In genomic region chr3:197700095-197700494, GRCh38 we compare ENCODE assay signal across 23 cellular contexts.
"Had no signal": no experiment of that assay in that cellular context is flagged by ENCODE, and none has a peak within 500 bp of the region (broad histone marks: within the 10 kb centered on the region; RNA-seq: fewer than 3 reads in every experiment).

No MANE protein-coding gene starts in this region.

- H3K27ac ChIP-seq: colonic mucosa, gastroesophageal sphincter, heart left ventricle, tibial artery had no signal

- H3K27ac Mint-ChIP-seq: activated B cell treated with CpG ODN at 0.5 μM for 24 hours; activated CD8-positive, alpha-beta T cell treated with anti-CD3 and anti-CD28 coated beads, Interleukin-2, amount 10 ng/mL, durations not matched to agents 7 days and 5 days; activated naive CD4-positive, alpha-beta T cell treated with anti-CD3 and anti-CD28 coated beads for 36 hours; brain; nephron progenitor cell had no signal

- H3K9me3 Mint-ChIP-seq: activated B cell treated with CpG ODN at 0.5 μM for 24 hours; activated naive CD4-positive, alpha-beta T cell treated with anti-CD3 and anti-CD28 coated beads for 36 hours; activated T-cell treated with anti-CD3 and anti-CD28 coated beads, Interleukin-2, amount 50 U/mL, for 4 hours; central memory CD8-positive, alpha-beta T cell had no signal

- H3K4me3 ChIP-seq: colonic mucosa, gastroesophageal sphincter, heart left ventricle, tibial artery had no signal

- DNase-seq: activated B cell treated with CpG ODN at 0.5 μM for 24 hours; activated CD4-positive, alpha-beta T cell treated with anti-CD3 and anti-CD28 coated beads for 4 hours; activated CD8-positive, alpha-beta memory T cell treated with anti-CD3 and anti-CD28 coated beads, Interleukin-2, amount 50 U/mL, for 4 hours; activated CD8-positive, alpha-beta T cell treated with anti-CD3 and anti-CD28 coated beads, Interleukin-2, amount 10 ng/mL, durations not matched to agents 7 days and 5 days; activated naive CD4-positive, alpha-beta T cell treated with anti-CD3 and anti-CD28 coated beads for 36 hours; activated T-cell treated with anti-CD3 and anti-CD28 coated beads, Interleukin-2, amount 50 U/mL, for 4 hours; anterior cingulate cortex; colonic mucosa; heart left ventricle; nephron progenitor cell; occipital lobe; posterior cingulate gyrus; retina; stimulated activated CD4-positive, alpha-beta T cell treated with anti-CD3 and anti-CD28 coated beads, Interleukin-12 subunit alpha, Interleukin-12 subunit beta, amount 100 ng/mL, for 4 hours; stimulated activated CD4-positive, alpha-beta T cell treated with anti-CD3 and anti-CD28 coated beads, Interleukin-1b, Interleukin-23, amount 100 ng/mL, for 48 hours; stimulated activated CD8-positive, alpha-beta memory T cell treated with anti-CD3 and anti-CD28 coated beads, Interleukin-4, amount 100 ng/mL, for 48 hours; stimulated activated naive CD4-positive, alpha-beta T cell treated with Interleukin-2 at 50 U/mL for 16 hours; T-helper 1 cell; T-helper 9 cell; tibial artery had no signal

- H3K27me3 ChIP-seq: colonic mucosa, gastroesophageal sphincter, heart left ventricle, tibial artery had no signal

- ATAC-seq: activated CD8-positive, alpha-beta T cell treated with anti-CD3 and anti-CD28 coated beads, Interleukin-2, amount 10 ng/mL, durations not matched to agents 7 days and 5 days; activated T-cell treated with anti-CD3 and anti-CD28 coated beads, Interleukin-2, amount 50 U/mL, for 4 hours; gastroesophageal sphincter; heart left ventricle had no signal

- H3K4me1 Mint-ChIP-seq: brain, nephron progenitor cell had no signal

- H3K27me3 Mint-ChIP-seq: activated B cell treated with CpG ODN at 0.5 μM for 24 hours; central memory CD8-positive, alpha-beta T cell had no signal

- H3K4me3 Mint-ChIP-seq: activated B cell treated with CpG ODN at 0.5 μM for 24 hours; activated CD8-positive, alpha-beta T cell treated with anti-CD3 and anti-CD28 coated beads, Interleukin-2, amount 10 ng/mL, durations not matched to agents 7 days and 5 days; activated naive CD4-positive, alpha-beta T cell treated with anti-CD3 and anti-CD28 coated beads for 36 hours; activated T-cell treated with anti-CD3 and anti-CD28 coated beads, Interleukin-2, amount 50 U/mL, for 4 hours; brain; central memory CD8-positive, alpha-beta T cell; nephron progenitor cell had no signal

- H3K9me3 ChIP-seq: colonic mucosa, gastroesophageal sphincter, heart left ventricle, tibial artery had no signal

- H3K36me3 ChIP-seq: colonic mucosa had no signal

- H3K4me1 ChIP-seq: colonic mucosa, gastroesophageal sphincter, heart left ventricle, tibial artery had no signal
